9 cellular contexts compared by ENCODE assay signal in the genomic region with DNA sequence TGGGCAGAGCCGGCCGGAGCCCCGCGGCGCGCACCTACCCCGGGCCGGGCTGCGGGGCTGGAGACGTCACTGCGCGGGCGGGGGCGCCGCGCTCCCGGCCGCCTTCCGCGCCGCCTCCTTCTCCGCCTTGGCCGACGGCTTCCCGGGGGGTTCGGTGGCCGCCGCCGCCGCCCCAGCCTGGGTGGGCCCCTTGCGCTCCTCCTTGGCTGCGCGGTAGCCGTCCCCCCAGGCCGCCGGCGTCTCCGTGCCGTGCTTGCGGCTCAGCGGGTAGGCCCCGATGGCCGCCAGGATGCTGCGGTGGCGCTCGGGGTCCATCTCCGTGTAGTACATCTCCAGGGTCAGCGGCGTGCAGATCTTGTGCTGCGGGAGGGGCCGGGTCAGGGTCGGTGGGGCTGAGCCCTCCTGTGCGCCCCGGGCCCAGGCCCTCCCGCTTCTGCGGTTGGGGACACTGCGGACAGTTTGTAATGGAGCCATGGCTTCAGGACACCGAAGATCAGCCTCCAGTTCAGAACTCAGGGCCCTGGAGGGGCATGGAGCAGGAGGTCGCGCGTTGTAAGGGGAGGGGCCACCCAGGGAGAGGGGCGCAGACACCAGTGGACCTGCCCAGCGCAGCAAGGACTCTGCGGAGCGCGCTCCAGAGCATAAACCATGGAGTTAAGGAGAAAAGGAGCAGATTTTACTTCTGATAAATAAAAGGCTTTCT. TPM values are rescaled to one million over a fixed set of nuclear protein-coding genes. Genes with fewer than 3 reads are reported as not detected.
A peak's percentile ranks its signal among the peaks of the same experiment; 100 is the strongest.
DNase-seq lines count a peak whose midpoint lies in the region; ATAC-seq and TF ChIP-seq lines count a peak whose summit lies in the region.
"Had no signal": no experiment of that assay in that cellular context is flagged by ENCODE, and none has a peak within 500 bp of the region (broad histone marks: within the 10 kb centered on the region; RNA-seq: fewer than 3 reads in every experiment).

No MANE protein-coding gene starts in this region.

- H3K27me3 ChIP-seq in right atrium auricular region (peaks cover 13 to 29% of the 10 kb centered on the region in 2 donors), sigmoid colon (peaks cover 38 to 78% (median 48%) of the 10 kb centered on the region in 3 donors)

- 7% methylated on average over 66 of the region's 66 CpGs for WGBS in sigmoid colon, 2 donors

- in situ Hi-C loops in G401 (cut with HindIII; ENCODE audit: low sequenced_read_pairs): no loop called here

- peak overlapping the region; percentile 35 to 48 for H3K4me3 ChIP-seq in right atrium auricular region
- peak overlapping the region in 3 of 4 donors; percentile 35 to 50 (median 48) for H3K4me3 ChIP-seq in sigmoid colon

- H3K9me3 ChIP-seq in right atrium auricular region: no peaks in the 10 kb centered on the region
- no peaks in the 10 kb centered on the region for H3K9me3 ChIP-seq in sigmoid colon

- TF ChIP-seq EP300 in sigmoid colon (IDR thresholded peaks at IDR 0.05): no peak

- ATAC-seq in activated B cell treated with CpG ODN at 0.5 μM for 24 hours (ENCODE audit: low read depth): no peak
- ATAC-seq in GM18505 (IDR thresholded peaks at IDR 0.05; ENCODE audit: unreplicated experiment): no peak
- ATAC-seq in HG03108 (IDR thresholded peaks at IDR 0.05; ENCODE audit: unreplicated experiment): no peak
- no peak for ATAC-seq in GM21723 (IDR thresholded peaks at IDR 0.05; ENCODE audit: unreplicated experiment)

- H3K9me3 Mint-ChIP-seq in activated B cell treated with CpG ODN at 0.5 μM for 24 hours: peaks cover 3% of the 10 kb centered on the region

- CTCF ChIA-PET in activated B cell treated with CpG ODN at 0.5 μM for 24 hours (lab: Charles Lee): no interaction called here

- H3K27ac ChIP-seq in right atrium auricular region (no peak overlapping the region), sigmoid colon (no peak overlapping the region)

- TF ChIP-seq POLR2A in sigmoid colon (IDR thresholded peaks at IDR 0.05) (no peak), GM18505 (IDR thresholded peaks at IDR 0.05; ENCODE audit: borderline replicate concordance, extremely low read depth, insufficient read depth, insufficient read length) (no peak)

- peak; percentile 22 for DNase-seq in G401 (ENCODE audit: low spot score)
- DNase-seq in activated B cell treated with CpG ODN at 0.5 μM for 24 hours: no peak
- DNase-seq in right atrium auricular region (ENCODE audit: low spot score): no peak
- no peak for DNase-seq in sigmoid colon
- no peak for DNase-seq in NCI-H1105 (lab: John Stamatoyannopoulos, UW)
- DNase-seq: SIG-M5 had no signal

- H3K4me3 Mint-ChIP-seq in activated B cell treated with CpG ODN at 0.5 μM for 24 hours: peak overlapping the region; percentile 76

- H3K4me1 Mint-ChIP-seq in activated B cell treated with CpG ODN at 0.5 μM for 24 hours: peaks cover 18% of the 10 kb centered on the region

- H3K27me3 Mint-ChIP-seq in activated B cell treated with CpG ODN at 0.5 μM for 24 hours: peaks cover 41% of the 10 kb centered on the region

- no peaks in the 10 kb centered on the region for H3K36me3 Mint-ChIP-seq in activated B cell treated with CpG ODN at 0.5 μM for 24 hours (ENCODE audit: low read depth)

- no peak overlapping the region for H3K27ac Mint-ChIP-seq in activated B cell treated with CpG ODN at 0.5 μM for 24 hours

- POLR2A ChIA-PET in activated B cell treated with CpG ODN at 0.5 μM for 24 hours (lab: Charles Lee): interaction anchor here (0.6 kb wide), 1 partner anchor 32 kb away, joined by 4 read pairs; the partner anchor contains the start of gene FUOM

- no peak for TF ChIP-seq CTCF in activated B cell treated with CpG ODN at 0.5 μM for 24 hours (IDR thresholded peaks at IDR 0.05)
- no peak for TF ChIP-seq CTCF in right atrium auricular region (IDR thresholded peaks at IDR 0.05)
- TF ChIP-seq CTCF in sigmoid colon (IDR thresholded peaks at IDR 0.05): no peak

- no peaks in the 10 kb centered on the region for H3K36me3 ChIP-seq in right atrium auricular region
- H3K36me3 ChIP-seq in sigmoid colon: no peaks in the 10 kb centered on the region

- intact Hi-C loops in activated B cell treated with CpG ODN at 0.5 μM for 24 hours (cut with micrococcal nuclease): loop anchor here (5.0 to 10.0 kb wide), 2 partner anchors 51 to 671 kb away; partner anchors contain the start of gene PAOX
- intact Hi-C loops in sigmoid colon (cut with DNase I): loop anchor here (5.0 kb wide), 1 partner anchor 66 kb away; the partner anchor contains the start of gene MTG1

- H3K4me1 ChIP-seq in right atrium auricular region (peaks cover 0 to 26% of the 10 kb centered on the region in 2 donors), sigmoid colon (peaks cover 0 to 31% (median 25%) of the 10 kb centered on the region in 4 donors)

RNA-seq across cellular contexts. Expression of gene CALY, which starts 10.8 kb away (rescaled TPM):
- total RNA-seq in G401 (2014; rRNA removed; shearing (Covaris generic)): 53.3 and 63.5 TPM in 2 replicates
- total RNA-seq in activated B cell treated with CpG ODN at 0.5 μM for 24 hours: not detected in 2 replicates
- total RNA-seq in right atrium auricular region: under 1 TPM in 1 of 2 donors, not detected in 1; 0.98 TPM
- 1 to 10 TPM; 1.3 to 6.8 (median 5.4) TPM for total RNA-seq in sigmoid colon
- 1 to 10 TPM in 1 of 3 donors, not detected in 2; 1.4 TPM for polyA plus RNA-seq in sigmoid colon

RNA-seq across cellular contexts. Expression of gene ZNF511, which starts 17.2 kb away (rescaled TPM):
- 60.7 and 97.4 TPM in 2 replicates for total RNA-seq in G401 (2014; rRNA removed; shearing (Covaris generic))
- 56.7 and 58.2 TPM in 2 replicates for total RNA-seq in activated B cell treated with CpG ODN at 0.5 μM for 24 hours
- total RNA-seq in right atrium auricular region: 10 to 100 TPM; 28.1 to 31.9 TPM
- 10 to 100 TPM; 42.8 to 53.6 (median 45.1) TPM for total RNA-seq in sigmoid colon
- polyA plus RNA-seq in sigmoid colon: 10 to 100 TPM; 34.7 to 55.6 (median 49.9) TPM

RNA-seq across cellular contexts. Expression of gene TUBGCP2, which starts 17.2 kb away (rescaled TPM):
- total RNA-seq in G401 (2014; rRNA removed; shearing (Covaris generic)): 71.4 and 73.3 TPM in 2 replicates
- 58.6 and 66.7 TPM in 2 replicates for total RNA-seq in activated B cell treated with CpG ODN at 0.5 μM for 24 hours
- 10 to 100 TPM; 22.1 to 30.4 TPM for total RNA-seq in right atrium auricular region
- 10 to 100 TPM; 25.8 to 33.5 (median 30.2) TPM for total RNA-seq in sigmoid colon
- 10 to 100 TPM; 13.8 to 51.1 (median 26.6) TPM for polyA plus RNA-seq in sigmoid colon

RNA-seq across cellular contexts. Expression of gene PRAP1, which starts 21.3 kb away (rescaled TPM):
- total RNA-seq in G401 (2014; rRNA removed; shearing (Covaris generic)): 1.8 and 3.0 TPM in 2 replicates
- total RNA-seq in activated B cell treated with CpG ODN at 0.5 μM for 24 hours (not detected in 2 replicates), right atrium auricular region (not detected), sigmoid colon (1 to 10 TPM in 1 of 4 donors, not detected in 3; 2.9 TPM)
- polyA plus RNA-seq in sigmoid colon: 100 to 1,000 TPM in 1 of 3 donors, 10 to 100 TPM in 2; 73.4 to 102 (median 88.9) TPM

RNA-seq across cellular contexts. Expression of gene FUOM, which starts 31.9 kb away (rescaled TPM):
- total RNA-seq in G401 (2014; rRNA removed; shearing (Covaris generic)): 65.7 and 103 TPM in 2 replicates
- total RNA-seq in activated B cell treated with CpG ODN at 0.5 μM for 24 hours (37.2 and 39.1 TPM in 2 replicates), right atrium auricular region (10 to 100 TPM in 1 of 2 donors, 1 to 10 TPM in 1; 9.8 to 32.6 TPM), sigmoid colon (10 to 100 TPM in 2 of 4 donors, 1 to 10 TPM in 2; 8.0 to 25.7 (median 12.8) TPM)
- 10 to 100 TPM; 39.0 to 98.0 (median 48.9) TPM for polyA plus RNA-seq in sigmoid colon
